Comparison of ENCODE assay signal across 16 cellular contexts in the genomic region with DNA sequence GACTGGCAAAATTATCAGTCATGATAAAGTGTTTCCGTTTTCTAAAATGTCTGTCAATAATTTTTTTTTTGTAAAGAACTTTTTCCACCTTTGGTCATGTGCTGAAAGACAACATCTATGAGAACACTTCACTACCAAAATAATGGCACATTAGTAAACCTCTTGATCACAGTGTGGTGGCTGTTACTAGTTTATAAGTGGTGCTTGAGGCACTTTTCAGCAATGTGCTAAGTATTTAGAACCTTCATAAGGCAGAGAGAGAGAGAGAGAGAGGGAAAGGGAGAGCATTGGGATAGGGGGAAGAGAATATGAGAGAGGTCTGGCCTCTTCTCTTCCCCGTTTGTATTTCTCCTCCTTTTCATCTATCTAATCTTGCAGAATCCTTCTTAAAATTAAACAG. TPM values are rescaled to one million over a fixed set of nuclear protein-coding genes. Genes with fewer than 3 reads are reported as not detected.
"Had no signal": no experiment of that assay in that cellular context is flagged by ENCODE, and none has a peak within 500 bp of the region (broad histone marks: within the 10 kb centered on the region; RNA-seq: fewer than 3 reads in every experiment).

No MANE protein-coding gene starts in this region.

- H3K4me3 Mint-ChIP-seq: activated B cell treated with CpG ODN at 0.5 μM for 24 hours; activated CD4-positive, alpha-beta T cell treated with anti-CD3 and anti-CD28 coated beads, Interleukin-2, amount 10 ng/mL, durations not matched to agents 24 days and 14 days; activated naive CD4-positive, alpha-beta T cell treated with anti-CD3 and anti-CD28 coated beads for 36 hours; activated T-helper 17 cell treated with anti-CD3 and anti-CD28 coated beads, Interleukin-2, amount 50 U/mL, for 72 hours; nephron progenitor cell had no signal

- H3K27ac Mint-ChIP-seq: activated B cell treated with CpG ODN at 0.5 μM for 24 hours; activated CD4-positive, alpha-beta T cell treated with anti-CD3 and anti-CD28 coated beads, Interleukin-2, amount 10 ng/mL, durations not matched to agents 24 days and 14 days; activated naive CD4-positive, alpha-beta T cell treated with anti-CD3 and anti-CD28 coated beads for 36 hours; activated T-helper 17 cell treated with anti-CD3 and anti-CD28 coated beads, Interleukin-2, amount 50 U/mL, for 72 hours; nephron progenitor cell had no signal

- DNase-seq: activated B cell treated with CpG ODN at 0.5 μM for 24 hours; activated CD4-positive, alpha-beta T cell treated with anti-CD3 and anti-CD28 coated beads, Interleukin-2, amount 10 ng/mL, durations not matched to agents 24 days and 14 days; activated naive CD4-positive, alpha-beta T cell treated with anti-CD3 and anti-CD28 coated beads for 36 hours; effector CD4-positive, alpha-beta T cell; foreskin keratinocyte; head of caudate nucleus; mesenchymal stem cell; nephron progenitor cell; stimulated activated CD4-positive, alpha-beta T cell treated with anti-CD3 and anti-CD28 coated beads, Interleukin-12 subunit alpha, Interleukin-12 subunit beta, amount 100 ng/mL, for 4 hours; stimulated activated naive CD4-positive, alpha-beta T cell treated with Interleukin-2 at 50 U/mL for 16 hours; trophoblast cell had no signal

- H3K4me1 ChIP-seq: foreskin keratinocyte had no signal

- H3K9me3 Mint-ChIP-seq: activated B cell treated with CpG ODN at 0.5 μM for 24 hours; activated CD4-positive, alpha-beta T cell treated with anti-CD3 and anti-CD28 coated beads, Interleukin-2, amount 10 ng/mL, durations not matched to agents 24 days and 14 days; activated naive CD4-positive, alpha-beta T cell treated with anti-CD3 and anti-CD28 coated beads for 36 hours; activated T-helper 17 cell treated with anti-CD3 and anti-CD28 coated beads, Interleukin-2, amount 50 U/mL, for 72 hours; nephron progenitor cell had no signal

- H3K27ac ChIP-seq: cardiac muscle cell, foreskin keratinocyte had no signal

- H3K36me3 ChIP-seq: cardiac muscle cell had no signal

- H3K4me3 ChIP-seq: cardiac muscle cell had no signal

- H3K4me1 Mint-ChIP-seq: activated B cell treated with CpG ODN at 0.5 μM for 24 hours; activated CD4-positive, alpha-beta T cell treated with anti-CD3 and anti-CD28 coated beads, Interleukin-2, amount 10 ng/mL, durations not matched to agents 24 days and 14 days; activated T-helper 17 cell treated with anti-CD3 and anti-CD28 coated beads, Interleukin-2, amount 50 U/mL, for 72 hours; nephron progenitor cell had no signal

- H3K27me3 ChIP-seq: foreskin keratinocyte had no signal

RNA-seq across cellular contexts. Expression of a gene that starts 1.1 kb away (rescaled TPM):
- total RNA-seq: activated CD4-positive, alpha-beta T cell treated with anti-CD3 and anti-CD28 coated beads, Interleukin-2, amount 10 ng/mL, durations not matched to agents 24 days and 14 days; activated naive CD4-positive, alpha-beta T cell treated with anti-CD3 and anti-CD28 coated beads for 36 hours; cardiac muscle cell; endothelial cell of umbilical vein; foreskin keratinocyte; osteoblast; pulmonary artery endothelial cell had no signal
